13 cellular contexts compared by ENCODE assay signal in genomic region chr6:39608652-39609345, GRCh38.
DNase-seq lines count a peak whose midpoint lies in the region; ATAC-seq and TF ChIP-seq lines count a peak whose summit lies in the region.
"Had no signal": no experiment of that assay in that cellular context is flagged by ENCODE, and none has a peak within 500 bp of the region (broad histone marks: within the 10 kb centered on the region; RNA-seq: fewer than 3 reads in every experiment).

No MANE protein-coding gene starts in this region.

- peak; percentile 72 for ATAC-seq in GM18861 (IDR thresholded peaks at IDR 0.05; ENCODE audit: unreplicated experiment)
- ATAC-seq in GM21390 (IDR thresholded peaks at IDR 0.05; ENCODE audit: unreplicated experiment): peak; percentile 79
- peak; percentile 61 for ATAC-seq in HG03060 (IDR thresholded peaks at IDR 0.05; ENCODE audit: low read depth, unreplicated experiment)
- ATAC-seq: right lobe of liver had no signal

- TF ChIP-seq CTCF in esophagus muscularis mucosa (IDR thresholded peaks at IDR 0.05) (no peak), thyroid gland (IDR thresholded peaks at IDR 0.05) (no peak)

- H3K27ac ChIP-seq in esophagus muscularis mucosa (replicated peaks in 1 of 4): peak overlapping the region; percentile 59 to 82 (median 70)
- H3K27ac ChIP-seq in thyroid gland: no peak overlapping the region
- H3K27ac ChIP-seq: neural progenitor cell, right lobe of liver, SJSA1, stomach had no signal

- intact Hi-C loops in esophagus muscularis mucosa (cut with DNase I) (loop anchor here (10.0 kb wide), 1 partner anchor 114 kb away; no protein-coding TSS in a partner anchor), thyroid gland (cut with DNase I) (no loop called here)

- no peak for DNase-seq in esophagus muscularis mucosa (ENCODE audit: extremely low spot score)
- DNase-seq in stimulated activated naive CD4-positive, alpha-beta T cell (lab: John Stamatoyannopoulos, UW): no peak
- DNase-seq in GDM1 (lab: John Stamatoyannopoulos, UW): no peak
- no peak for DNase-seq in NCI-H2081 (lab: John Stamatoyannopoulos, UW)
- DNase-seq in thyroid gland: no peak
- DNase-seq: activated CD8-positive, alpha-beta memory T cell treated with anti-CD3 and anti-CD28 coated beads for 24 hours; right lobe of liver; stomach had no signal

- no peaks in the 10 kb centered on the region for H3K9me3 ChIP-seq in esophagus muscularis mucosa
- no peaks in the 10 kb centered on the region for H3K9me3 ChIP-seq in thyroid gland
- H3K9me3 ChIP-seq: right lobe of liver, SJSA1, stomach had no signal

- TF ChIP-seq POLR2A in esophagus muscularis mucosa (IDR thresholded peaks at IDR 0.05; ENCODE audit: low read depth) (no peak), thyroid gland (IDR thresholded peaks at IDR 0.05) (no peak)

- H3K4me1 ChIP-seq in esophagus muscularis mucosa (peaks cover 0 to 65% (median 55%) of the 10 kb centered on the region in 4 donors), thyroid gland (peaks cover 5 to 12% of the 10 kb centered on the region in 2 donors)
- H3K4me1 ChIP-seq: neural progenitor cell, right lobe of liver, SJSA1 had no signal

- H3K36me3 ChIP-seq in esophagus muscularis mucosa: no peaks in the 10 kb centered on the region
- no peaks in the 10 kb centered on the region for H3K36me3 ChIP-seq in thyroid gland
- H3K36me3 ChIP-seq: neural progenitor cell, right lobe of liver, SJSA1, stomach had no signal

- H3K27me3 ChIP-seq in esophagus muscularis mucosa: no peaks in the 10 kb centered on the region
- no peaks in the 10 kb centered on the region for H3K27me3 ChIP-seq in thyroid gland
- H3K27me3 ChIP-seq: neural progenitor cell, right lobe of liver, SJSA1, stomach had no signal

- 88% methylated on average over 7 of the region's 7 CpGs for WGBS in esophagus muscularis mucosa
- WGBS in thyroid gland, 2 donors: 78 to 90% methylated on average over 7 of the region's 7 CpGs

- H3K4me3 ChIP-seq in esophagus muscularis mucosa (no peak overlapping the region), thyroid gland (replicated peaks in 1 of 3) (no peak overlapping the region)
- H3K4me3 ChIP-seq: neural progenitor cell, right lobe of liver, SJSA1, stomach had no signal

- TF ChIP-seq EP300 in esophagus muscularis mucosa (IDR thresholded peaks at IDR 0.05): no peak

Comparison
In these comparisons a context has a peak if more than half of its experiments do, and no peak if none do; other contexts are left out.
1. H3K27ac ChIP-seq: peak in esophagus muscularis mucosa (4 of 4); none in thyroid gland (0 of 3).
2. Peak in every context shown above with its lines, with median percentiles within 50 percentile points of each other: ATAC-seq.